Comparison of ENCODE assay signal across 7 cellular contexts in the genomic region with DNA sequence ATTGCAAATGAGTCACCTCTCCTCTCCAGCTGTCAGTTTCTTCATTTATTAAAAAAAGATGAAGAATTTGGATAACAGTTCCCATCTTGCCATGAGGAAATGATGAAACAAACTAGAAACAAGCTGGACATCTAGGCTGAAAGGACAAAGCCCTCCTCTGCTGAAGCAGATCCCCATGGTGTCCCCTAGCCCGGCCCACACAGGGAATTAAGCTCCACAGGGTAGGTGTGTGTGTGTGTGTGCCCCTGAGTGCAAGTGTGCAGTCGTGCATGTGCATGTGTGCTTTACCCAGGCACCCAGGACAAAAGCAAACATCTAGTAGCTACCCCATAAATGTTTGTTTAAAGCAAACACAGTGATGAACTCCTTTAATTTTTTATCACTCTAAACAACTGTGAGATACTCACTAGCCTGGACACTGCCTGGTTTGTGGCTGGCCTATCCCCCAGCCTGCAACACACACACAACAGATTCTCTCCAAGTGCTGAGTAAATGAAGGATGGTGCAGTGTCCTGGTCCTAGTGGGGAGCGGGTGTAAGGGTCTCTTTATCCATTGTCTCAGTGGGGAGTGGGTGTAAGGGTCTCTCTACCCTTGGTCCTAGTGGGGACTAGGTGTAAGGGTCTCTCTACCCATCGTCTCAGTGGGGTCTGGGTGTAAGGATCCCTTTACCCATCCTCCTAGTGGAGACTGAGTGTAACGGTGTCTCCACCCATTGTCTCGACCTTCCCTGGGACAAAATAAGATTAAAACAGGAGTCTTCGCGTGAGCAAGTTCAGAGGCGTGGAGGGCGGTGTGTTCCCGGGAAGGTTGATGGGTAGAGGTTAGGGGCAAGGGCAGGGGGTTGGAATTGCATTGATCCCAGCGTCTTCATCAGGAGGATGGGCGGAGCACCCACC. TPM values are rescaled to one million over a fixed set of nuclear protein-coding genes. Genes with fewer than 3 reads are reported as not detected.
A peak's percentile ranks its signal among the peaks of the same experiment; 100 is the strongest.
DNase-seq lines count a peak whose midpoint lies in the region; ATAC-seq, FAIRE-seq and TF ChIP-seq lines count a peak whose summit lies in the region.

No MANE protein-coding gene starts in this region.

- peaks cover 6 to 31% (median 19%) of the 10 kb centered on the region in 7 donors for H3K9me3 Mint-ChIP-seq in naive B cell

- H3K4me3 ChIP-seq in epithelial cell of proximal tubule (ENCODE audit: low read depth, low read length) = peak overlapping the region; percentile 82

- TF ChIP-seq POLR2A in GM12891 (IDR thresholded peaks at IDR 0.05; ENCODE audit: low read depth, low read length) = no peak

- peaks cover 16 to 32% (median 28%) of the 10 kb centered on the region in 3 donors for H3K4me1 Mint-ChIP-seq in naive B cell

- DNase-seq in GM13977 (ENCODE audit: low spot score) (peak; percentile 20), RCC 7860 (ENCODE audit: low spot score) (peak; percentile 18), epithelial cell of proximal tubule (ENCODE audit: low read depth) (no peak), naive B cell (no peak), GM12891 (ENCODE audit: insufficient read length, low spot score) (no peak)

- no peak overlapping the region for H3K27ac Mint-ChIP-seq in naive B cell

- peaks cover 46 to 71% (median 57%) of the 10 kb centered on the region in 3 donors for H3K27me3 Mint-ChIP-seq in naive B cell

- no peak for FAIRE-seq in RCC 7860 (lab: Jason Lieb, UNC)
- no peak for FAIRE-seq in GM12891 (lab: Jason Lieb, UNC)

- H3K4me3 Mint-ChIP-seq in naive B cell = peak overlapping the region; percentile 50 to 87 (median 75)

- TF ChIP-seq CTCF in GM13977 (IDR thresholded peaks at IDR 0.05; ENCODE audit: extremely low read depth, insufficient read depth, missing control alignments) (no peak), epithelial cell of proximal tubule (conservative IDR thresholded peaks at IDR 0.05; ENCODE audit: low read depth, low read length) (peak; percentile 54)

- H3K36me3 Mint-ChIP-seq in naive B cell = peaks cover 4 to 32% of the 10 kb centered on the region in 2 donors

- ATAC-seq in naive B cell (ENCODE audit: low read depth in 2 of 2) (no peak), GM21526 (IDR thresholded peaks at IDR 0.05; ENCODE audit: low FRiP score, unreplicated experiment) (no peak), HG03196 (IDR thresholded peaks at IDR 0.05; ENCODE audit: unreplicated experiment) (no peak)

- in situ Hi-C loops in GM13977 (cut with MboI; ENCODE audit: low pct_unique_long_range_greater_than_20kb, low sequenced_read_pairs, unreplicated experiment) = no loop called here

TF ChIP-seq in GM12891, 5 proteins besides CTCF, POLR2A, EP300 and RAD21:
- TF ChIP-seq SPI1 (IDR thresholded peaks at IDR 0.05; ENCODE audit: low read depth, low read length) (no peak), POLR2AphosphoS5 (IDR thresholded peaks at IDR 0.05; ENCODE audit: low read depth, low read length) (no peak), POU2F2 (IDR thresholded peaks at IDR 0.05; ENCODE audit: low read depth, low read length) (no peak)

RNA-seq across cellular contexts. Expression of gene EVC, which starts 0.7 kb away (rescaled TPM):
- 9.7 and 13.5 TPM in 2 replicates for total RNA-seq in epithelial cell of proximal tubule
- polyA plus RNA-seq in naive B cell (ENCODE audit: low read depth in 6 of 6) = not detected
- 8.8 TPM for polyA plus RNA-seq in GM12891 (2012; ENCODE audit: low read depth, missing spikeins)

RNA-seq across cellular contexts. Expression of gene EVC2, which starts 2.0 kb away (rescaled TPM):
- total RNA-seq in epithelial cell of proximal tubule = 4.8 and 9.3 TPM in 2 replicates
- polyA plus RNA-seq in naive B cell (ENCODE audit: low read depth in 6 of 6) = under 1 TPM in 4 of 6 donors, not detected in 2; 0.05 to 0.29 (median 0.13) TPM
- polyA plus RNA-seq in GM12891 (2012; ENCODE audit: low read depth, missing spikeins) = 1.2 TPM

Comparison
In these comparisons a context has a peak if more than half of its experiments do, and no peak if none do; other contexts are left out.
1. DNase-seq: peak in GM13977 (single experiment) and RCC 7860 (single experiment); none in epithelial cell of proximal tubule (single experiment), naive B cell (single experiment) and GM12891 (single experiment).